ENCODE assay signal across 8 cellular contexts in the genomic region with DNA sequence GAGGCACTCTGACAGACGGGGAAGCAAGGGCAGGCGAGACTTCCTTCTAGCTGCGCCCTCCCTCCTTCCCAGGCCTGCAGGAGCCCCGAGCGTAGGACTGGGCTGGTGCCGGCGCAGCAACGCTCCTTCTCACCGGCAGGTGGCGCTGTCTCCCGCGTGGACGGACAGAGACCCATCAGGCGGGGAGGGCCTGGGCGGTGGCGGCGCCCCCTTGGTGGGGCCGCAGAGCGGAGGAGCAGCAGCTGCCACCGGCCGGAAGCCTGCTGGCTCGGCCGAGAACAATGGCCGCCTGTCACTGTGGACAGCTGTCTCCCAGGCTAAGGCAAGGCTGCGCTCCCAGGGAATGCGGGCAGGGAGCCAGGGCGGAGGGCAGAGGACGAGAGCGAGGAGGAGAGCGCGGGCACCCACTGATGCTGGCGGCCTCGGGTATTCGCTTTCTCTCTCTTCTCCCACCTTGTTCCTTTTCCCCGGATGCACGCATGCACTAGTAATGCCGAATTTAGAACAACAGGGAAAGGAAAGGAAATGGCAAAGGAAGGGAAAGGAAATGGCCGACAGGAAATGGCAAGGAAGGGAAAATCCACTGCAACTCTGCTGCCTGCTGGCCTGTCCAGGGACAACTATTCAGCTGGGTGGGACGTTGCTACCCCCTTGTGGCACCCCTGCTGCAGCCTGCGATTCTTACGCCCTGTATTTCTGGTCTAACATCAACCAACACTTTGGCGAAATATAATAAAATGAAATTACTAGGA. TPM values are rescaled to one million over a fixed set of nuclear protein-coding genes. Genes with fewer than 3 reads are reported as not detected.
DNase-seq lines count a peak whose midpoint lies in the region; ATAC-seq and TF ChIP-seq lines count a peak whose summit lies in the region.

No MANE protein-coding gene starts in this region.

- H3K9me3 ChIP-seq in DND-41 (ENCODE audit: insufficient read depth, low read length, severe bottlenecking) (no peaks in the 10 kb centered on the region), MG63 (no peaks in the 10 kb centered on the region), neuronal stem cell (replicated peaks in 1 of 2; ENCODE audit: control insufficient read depth in 2 of 2, insufficient read depth in 1 of 2, low read depth in 1 of 2, low read length in 2 of 2) (no peaks in the 10 kb centered on the region)

- H2BK15ac ChIP-seq in neuronal stem cell (ENCODE audit: low read length), result no peak overlapping the region

- H3K9ac ChIP-seq in DND-41 (ENCODE audit: low read depth, low read length) (peak overlapping the region; percentile 66), neuronal stem cell (ENCODE audit: low read depth, low read length, poor library complexity) (peak overlapping the region; percentile 91)

- peak overlapping the region; percentile 72 for H2AK5ac ChIP-seq in neuronal stem cell (ENCODE audit: low read depth, low read length)

- H3K79me1 ChIP-seq in neuronal stem cell (ENCODE audit: low read depth, low read length), result no peaks in the 10 kb centered on the region

- no peak overlapping the region for H2BK120ac ChIP-seq in neuronal stem cell (ENCODE audit: low read depth, low read length)

- H3K36me3 ChIP-seq in DND-41 (ENCODE audit: insufficient read depth, low read length), result peaks cover 27% of the 10 kb centered on the region
- H3K36me3 ChIP-seq in H7 (replicated peaks; ENCODE audit: control insufficient read depth, insufficient read depth, low read length), result peaks cover 2% of the 10 kb centered on the region
- peaks cover 52% of the 10 kb centered on the region for H3K36me3 ChIP-seq in MG63
- H3K36me3 ChIP-seq in neuronal stem cell (replicated peaks in 1 of 2; ENCODE audit: control insufficient read depth in 2 of 2, insufficient read depth in 2 of 2, low read length in 2 of 2), result peaks cover 6 to 51% of the 10 kb centered on the region in 2 donors

- peak; percentile 96 for ATAC-seq in DND-41 (ENCODE audit: insufficient read depth, low read depth)

- H3K14ac ChIP-seq in neuronal stem cell (ENCODE audit: low read length), result peak overlapping the region; percentile 99

- H3K27me3 ChIP-seq in DND-41 (ENCODE audit: insufficient read depth, low read length, poor library complexity), result no peaks in the 10 kb centered on the region
- no peaks in the 10 kb centered on the region for H3K27me3 ChIP-seq in H7 (ENCODE audit: control insufficient read depth, insufficient read depth, low read length)
- no peaks in the 10 kb centered on the region for H3K27me3 ChIP-seq in MG63
- H3K27me3 ChIP-seq in neuronal stem cell (ENCODE audit: control insufficient read depth in 3 of 3, insufficient read depth in 3 of 3, low read depth in 1 of 3, low read length in 3 of 3), result no peaks in the 10 kb centered on the region

- H2BK12ac ChIP-seq in neuronal stem cell (ENCODE audit: low read length), result no peak overlapping the region

- peak overlapping the region; percentile 56 for H2BK5ac ChIP-seq in neuronal stem cell (ENCODE audit: low read length)

- H4K8ac ChIP-seq in neuronal stem cell (ENCODE audit: low read depth, low read length), result no peak overlapping the region

- peak overlapping the region; percentile 83 for H3K27ac ChIP-seq in DND-41 (ENCODE audit: low read length)
- H3K27ac ChIP-seq in neuronal stem cell (replicated peaks; ENCODE audit: low read length), result peak overlapping the region; percentile 87

- H3K4me1 ChIP-seq in DND-41 (ENCODE audit: insufficient read depth, low read length) (peaks cover 24% of the 10 kb centered on the region), neuronal stem cell (ENCODE audit: control insufficient read depth in 2 of 2, insufficient read depth in 1 of 2, low read depth in 1 of 2, low read length in 2 of 2) (peaks cover 5 to 18% of the 10 kb centered on the region in 2 donors)

- no peak overlapping the region for H3K4ac ChIP-seq in neuronal stem cell (ENCODE audit: low read length)

- H4K91ac ChIP-seq in neuronal stem cell (ENCODE audit: low read depth, low read length, poor library complexity), result no peak overlapping the region

- peak overlapping the region; percentile 97 for H2AFZ ChIP-seq in DND-41 (ENCODE audit: low read depth, low read length)
- H2AFZ ChIP-seq in neuronal stem cell (ENCODE audit: low read length), result peak overlapping the region; percentile 99

- DNase-seq in DND-41, result peak; percentile 94
- peak; percentile 98 for DNase-seq in H7
- DNase-seq in MG63, result peak; percentile 89
- peak; percentile 62 for DNase-seq in SIG-M5 (lab: John Stamatoyannopoulos, UW)
- DNase-seq in activated naive CD4-positive, alpha-beta T cell (lab: John Stamatoyannopoulos, UW), result peak; percentile 84 to 90 (median 88)
- peak; percentile 95 for DNase-seq in foreskin melanocyte
- peak; percentile 90 for DNase-seq in neuronal stem cell (ENCODE audit: low spot score)
- peak; percentile 64 for DNase-seq in stromal cell of bone marrow (ENCODE audit: low read depth)

- H3K18ac ChIP-seq in neuronal stem cell (ENCODE audit: low read length), result peak overlapping the region; percentile 90

- H3K4me3 ChIP-seq in DND-41 (ENCODE audit: low read depth in 1 of 2, low read length in 2 of 2) (peak overlapping the region; percentile 19 to 68; a peak in 3 of 4 replicates), H7 (ENCODE audit: insufficient read depth, low read depth, low read length) (peak overlapping the region; percentile 79), MG63 (peak overlapping the region; percentile 44), neuronal stem cell (ENCODE audit: low read length in 2 of 2) (peak overlapping the region; percentile 60 to 80)

- WGBS in neuronal stem cell (ENCODE audit: extremely low coverage in 2 of 2, insufficient read length in 2 of 2, insufficient replicate concordance in 1 of 2), 2 donors, result no CpG with 5 or more reads among the region's 42 CpGs

- no peaks in the 10 kb centered on the region for H4K20me1 ChIP-seq in DND-41 (ENCODE audit: insufficient read depth, low read length)

- no peaks in the 10 kb centered on the region for H3K79me2 ChIP-seq in DND-41 (ENCODE audit: insufficient read depth, low read length)

- TF ChIP-seq CTCF in DND-41 (IDR thresholded peaks at IDR 0.05; ENCODE audit: borderline replicate concordance, extremely low read depth, low read length, poor library complexity, severe bottlenecking), result peak; percentile 100

- H3K23ac ChIP-seq in neuronal stem cell (ENCODE audit: low read depth, low read length, poor library complexity), result peak overlapping the region; percentile 98

- H3K4me2 ChIP-seq in DND-41 (ENCODE audit: insufficient read depth, low read length), result peak overlapping the region; percentile 91
- peak overlapping the region; percentile 96 for H3K4me2 ChIP-seq in neuronal stem cell (ENCODE audit: insufficient read depth, low read length, poor library complexity, severe bottlenecking)

RNA-seq across cellular contexts. Expression of a gene that starts 14.4 kb away (rescaled TPM):
- total RNA-seq in H7 (2014; rRNA removed; shearing (Covaris generic)), result 19.7 and 34.8 TPM in 2 replicates
- 27.1 and 45.5 TPM in 2 replicates for total RNA-seq in MG63 (2014; rRNA removed; shearing (Covaris generic); ENCODE audit: low replicate concordance)
- 17.8 TPM for polyA plus RNA-seq in neuronal stem cell (2013, experiment 1 of 2)
- 16.6 TPM for polyA plus RNA-seq in neuronal stem cell (2013, experiment 2 of 2)

RNA-seq across cellular contexts. Expression of a gene that starts 44.3 kb away (rescaled TPM):
- total RNA-seq in H7 (2014; rRNA removed; shearing (Covaris generic)), result 53.8 and 76.2 TPM in 2 replicates
- total RNA-seq in MG63 (2014; rRNA removed; shearing (Covaris generic); ENCODE audit: low replicate concordance), result 26.6 and 35.8 TPM in 2 replicates
- polyA plus RNA-seq in neuronal stem cell (2013, experiment 1 of 2), result 25.4 TPM
- polyA plus RNA-seq in neuronal stem cell (2013, experiment 2 of 2), result 27.0 TPM

Comparison
In these comparisons a context has a peak if more than half of its experiments do, and no peak if none do; other contexts are left out.
1. Peak in every context shown above with its lines: DNase-seq, ATAC-seq, H3K4me3 ChIP-seq and H3K27ac ChIP-seq.